In the genomic region with DNA sequence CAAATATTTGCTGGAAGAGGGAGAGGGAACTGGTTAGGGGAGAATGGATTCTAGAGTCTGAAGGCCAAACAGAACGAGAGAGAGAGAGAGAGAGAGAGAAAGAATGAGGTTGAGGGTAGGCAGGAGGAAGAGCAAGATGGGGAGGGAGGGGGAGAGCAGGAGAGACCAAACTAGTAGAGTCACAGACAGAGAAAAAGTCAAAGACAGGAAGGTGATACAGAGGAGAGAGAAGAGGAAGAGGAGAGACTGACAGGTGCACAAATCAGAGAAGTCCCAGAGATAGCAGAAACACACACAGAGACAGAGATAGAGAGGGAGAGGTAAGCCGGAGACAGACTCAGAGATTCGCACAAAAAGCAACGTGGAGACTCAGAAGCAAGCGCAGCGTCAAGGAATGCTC, we compare ENCODE assay signal across 9 cellular contexts. TPM values are rescaled to one million over a fixed set of nuclear protein-coding genes. Genes with fewer than 3 reads are reported as not detected.
"Had no signal": no experiment of that assay in that cellular context is flagged by ENCODE, and none has a peak within 500 bp of the region (broad histone marks: within the 10 kb centered on the region; RNA-seq: fewer than 3 reads in every experiment).

No MANE protein-coding gene starts in this region.

- DNase-seq: GM23248, GOT3, H9, HCEC 1CT, HFFc6 had no signal

- H2AFZ ChIP-seq: GM23248 had no signal

- FAIRE-seq: HepG2 had no signal

- H3K4me3 ChIP-seq: GM23248 had no signal

- ATAC-seq: HepG2 had no signal

- H3K27ac ChIP-seq: GM23248, HL-60 had no signal

RNA-seq across cellular contexts. Expression of a gene that starts 5.6 kb away (rescaled TPM):
- total RNA-seq: GM23248, HepG2, HFFc6, HT1080 had no signal
- polyA plus RNA-seq: GM23248, HepG2, IgD-negative memory B cell had no signal

RNA-seq across cellular contexts. Expression of a gene that starts 23.1 kb away (rescaled TPM):
- total RNA-seq: HepG2 had no signal
- polyA plus RNA-seq: GM23248, HepG2, IgD-negative memory B cell had no signal
